15 cellular contexts compared by ENCODE assay signal in genomic region chr18:24536326-24536725, GRCh38.
"Had no signal": no experiment of that assay in that cellular context is flagged by ENCODE, and none has a peak within 500 bp of the region (broad histone marks: within the 10 kb centered on the region; RNA-seq: fewer than 3 reads in every experiment).

No MANE protein-coding gene starts in this region.

- ATAC-seq: activated CD4-positive, alpha-beta T cell treated with anti-CD3 and anti-CD28 coated beads for 36 hours; body of pancreas; natural killer cell; right lobe of liver had no signal

- H3K4me1 ChIP-seq: body of pancreas, gastrocnemius medialis, right lobe of liver, uterus had no signal

- H3K27ac ChIP-seq: body of pancreas, gastrocnemius medialis, ovary, right lobe of liver, transverse colon, uterus had no signal

- H3K36me3 ChIP-seq: gastrocnemius medialis, ovary, right lobe of liver, transverse colon, uterus had no signal

- DNase-seq: activated CD4-positive, alpha-beta T cell treated with anti-CD3 and anti-CD28 coated beads for 36 hours; activated CD4-positive, alpha-beta T cell treated with anti-CD3 and anti-CD28 coated beads, Interleukin-2, amount 50 U/mL, for 48 hours; activated naive CD8-positive, alpha-beta T cell treated with anti-CD3 and anti-CD28 coated beads for 36 hours; amniotic stem cell; body of pancreas; dermis blood vessel endothelial cell; gastrocnemius medialis; head of caudate nucleus; natural killer cell; ovary; right lobe of liver; stimulated activated naive CD4-positive, alpha-beta T cell treated with Interleukin-2 at 50 U/mL for 16 hours; substantia nigra; transverse colon; uterus had no signal

- H3K9me3 ChIP-seq: body of pancreas, gastrocnemius medialis, ovary, right lobe of liver, transverse colon, uterus had no signal

- H3K4me3 ChIP-seq: body of pancreas, gastrocnemius medialis, ovary, right lobe of liver, transverse colon, uterus had no signal

- H3K27me3 ChIP-seq: body of pancreas, ovary, right lobe of liver, uterus had no signal
